Comparison of ENCODE assay signal across 22 cellular contexts in genomic region chr11:45609902-45610301, GRCh38. TPM values are rescaled to one million over a fixed set of nuclear protein-coding genes. Genes with fewer than 3 reads are reported as not detected.
DNase-seq lines count a peak whose midpoint lies in the region; ATAC-seq lines count a peak whose summit lies in the region.
"Had no signal": no experiment of that assay in that cellular context is flagged by ENCODE, and none has a peak within 500 bp of the region (broad histone marks: within the 10 kb centered on the region; RNA-seq: fewer than 3 reads in every experiment).

No MANE protein-coding gene starts in this region.

- no peak overlapping the region for H3K23ac ChIP-seq in neuronal stem cell (ENCODE audit: low read depth, low read length, poor library complexity)

- no peak overlapping the region for H2BK12ac ChIP-seq in neuronal stem cell (ENCODE audit: low read length)

- H2BK15ac ChIP-seq in neuronal stem cell (ENCODE audit: low read length): peak overlapping the region; percentile 72

- H3K9me3 Mint-ChIP-seq in activated CD8-positive, alpha-beta memory T cell treated with anti-CD3 and anti-CD28 coated beads, Interleukin-2, amount 10 ng/mL, durations not matched to agents 7 days and 5 days (ENCODE audit: low read depth): no peaks in the 10 kb centered on the region
- no peaks in the 10 kb centered on the region for H3K9me3 Mint-ChIP-seq in stimulated activated effector memory CD8-positive, alpha-beta T cell treated with anti-CD3 and anti-CD28 coated beads, Interleukin-12 subunit alpha, Interleukin-12 subunit beta, amount 100 ng/mL, for 72 hours
- H3K9me3 Mint-ChIP-seq: CD4-positive, alpha-beta T cell had no signal

- CTCF ChIA-PET in activated CD8-positive, alpha-beta memory T cell treated with anti-CD3 and anti-CD28 coated beads, Interleukin-2, amount 10 ng/mL, durations not matched to agents 7 days and 5 days (lab: Charles Lee): no interaction called here

- no peak overlapping the region for H3K4me3 ChIP-seq in neuronal stem cell (ENCODE audit: low read length in 2 of 2)
- H3K4me3 ChIP-seq: A549; BLaER1 treated with 17β-estradiol and CSF1 and Interleukin-3, amounts not matched to agents 10 nM and 100 nM; GM12878; GM23248 had no signal

- no peak overlapping the region for H2BK120ac ChIP-seq in neuronal stem cell (ENCODE audit: low read depth, low read length)

- H3K27me3 Mint-ChIP-seq in activated CD8-positive, alpha-beta memory T cell treated with anti-CD3 and anti-CD28 coated beads, Interleukin-2, amount 10 ng/mL, durations not matched to agents 7 days and 5 days: peaks cover 21% of the 10 kb centered on the region

- no peak overlapping the region for H2BK5ac ChIP-seq in neuronal stem cell (ENCODE audit: low read length)

- H3K27me3 ChIP-seq in neuronal stem cell (ENCODE audit: control insufficient read depth in 3 of 3, insufficient read depth in 3 of 3, low read depth in 1 of 3, low read length in 3 of 3): peaks cover 0 to 3% (median 0%) of the 10 kb centered on the region in 3 experiments
- H3K27me3 ChIP-seq: BE2C; BLaER1 treated with 17β-estradiol and CSF1 and Interleukin-3, amounts not matched to agents 10 nM and 100 nM had no signal

- no peak overlapping the region for H3K9ac ChIP-seq in neuronal stem cell (ENCODE audit: low read depth, low read length, poor library complexity)
- H3K9ac ChIP-seq: BLaER1 treated with 17β-estradiol and CSF1 and Interleukin-3, amounts not matched to agents 10 nM and 100 nM; GM23248 had no signal

- peak overlapping the region; percentile 35 for H2AK5ac ChIP-seq in neuronal stem cell (ENCODE audit: low read depth, low read length)

- WGBS in neuronal stem cell (ENCODE audit: extremely low coverage in 2 of 2, insufficient read length in 2 of 2, insufficient replicate concordance in 1 of 2), 2 donors: no CpG with 5 or more reads among the region's 2 CpGs

- no peak overlapping the region for H2AFZ ChIP-seq in neuronal stem cell (ENCODE audit: low read length)
- H2AFZ ChIP-seq: GM23248 had no signal

- H3K79me1 ChIP-seq in neuronal stem cell (ENCODE audit: low read depth, low read length): no peaks in the 10 kb centered on the region

- no peak overlapping the region for H3K18ac ChIP-seq in neuronal stem cell (ENCODE audit: low read length)

- DNase-seq in activated CD8-positive, alpha-beta memory T cell treated with anti-CD3 and anti-CD28 coated beads, Interleukin-2, amount 10 ng/mL, durations not matched to agents 7 days and 5 days: peak; percentile 21
- DNase-seq in activated CD8-positive, alpha-beta memory T cell treated with anti-CD3 and anti-CD28 coated beads for 24 hours: no peak
- DNase-seq in neuronal stem cell (ENCODE audit: low spot score): no peak
- no peak for DNase-seq in stimulated activated effector memory CD8-positive, alpha-beta T cell treated with anti-CD3 and anti-CD28 coated beads, Interleukin-12 subunit alpha, Interleukin-12 subunit beta, amount 100 ng/mL, for 72 hours (ENCODE audit: low spot score in 2 of 2)
- DNase-seq in amniotic stem cell (lab: John Stamatoyannopoulos, UW): no peak
- DNase-seq in 8988T: no peak
- DNase-seq in ecto neural progenitor cell (ENCODE audit: low spot score): no peak
- no peak for DNase-seq in HPDE6-E6E7 (ENCODE audit: extremely low spot score)
- DNase-seq: ACHN; BE2C; CD4-positive, alpha-beta T cell; CD8-positive, alpha-beta memory T cell; DMS 273 treated with DMSO at 0.1 percent for 48 hours; EL; GM23248; H7 had no signal

- no peak for ATAC-seq in activated CD8-positive, alpha-beta memory T cell treated with anti-CD3 and anti-CD28 coated beads, Interleukin-2, amount 10 ng/mL, durations not matched to agents 7 days and 5 days
- ATAC-seq in stimulated activated effector memory CD8-positive, alpha-beta T cell treated with anti-CD3 and anti-CD28 coated beads, Interleukin-12 subunit alpha, Interleukin-12 subunit beta, amount 100 ng/mL, for 72 hours: peak; percentile 17
- ATAC-seq: A549, GM12878, HCT116 had no signal

- no peaks in the 10 kb centered on the region for H3K4me1 Mint-ChIP-seq in activated CD8-positive, alpha-beta memory T cell treated with anti-CD3 and anti-CD28 coated beads, Interleukin-2, amount 10 ng/mL, durations not matched to agents 7 days and 5 days
- H3K4me1 Mint-ChIP-seq in stimulated activated effector memory CD8-positive, alpha-beta T cell treated with anti-CD3 and anti-CD28 coated beads, Interleukin-12 subunit alpha, Interleukin-12 subunit beta, amount 100 ng/mL, for 72 hours: no peaks in the 10 kb centered on the region
- H3K4me1 Mint-ChIP-seq: CD8-positive, alpha-beta memory T cell had no signal

- no peaks in the 10 kb centered on the region for H3K36me3 Mint-ChIP-seq in activated CD8-positive, alpha-beta memory T cell treated with anti-CD3 and anti-CD28 coated beads, Interleukin-2, amount 10 ng/mL, durations not matched to agents 7 days and 5 days
- no peaks in the 10 kb centered on the region for H3K36me3 Mint-ChIP-seq in stimulated activated effector memory CD8-positive, alpha-beta T cell treated with anti-CD3 and anti-CD28 coated beads, Interleukin-12 subunit alpha, Interleukin-12 subunit beta, amount 100 ng/mL, for 72 hours
- H3K36me3 Mint-ChIP-seq: CD14-positive monocyte; CD8-positive, alpha-beta memory T cell had no signal

- no peak overlapping the region for H4K91ac ChIP-seq in neuronal stem cell (ENCODE audit: low read depth, low read length, poor library complexity)

- H3K36me3 ChIP-seq in neuronal stem cell (replicated peaks in 1 of 2; ENCODE audit: control insufficient read depth in 2 of 2, insufficient read depth in 2 of 2, low read length in 2 of 2): no peaks in the 10 kb centered on the region
- H3K36me3 ChIP-seq: BE2C; BLaER1 treated with 17β-estradiol and CSF1 and Interleukin-3, amounts not matched to agents 10 nM and 100 nM had no signal

- no peak overlapping the region for H3K14ac ChIP-seq in neuronal stem cell (ENCODE audit: low read length)

- no peak overlapping the region for H3K4ac ChIP-seq in neuronal stem cell (ENCODE audit: low read length)

- H3K4me1 ChIP-seq in neuronal stem cell (ENCODE audit: control insufficient read depth in 2 of 2, insufficient read depth in 1 of 2, low read depth in 1 of 2, low read length in 2 of 2): peaks cover 8% of the 10 kb centered on the region in 2 donors
- H3K4me1 ChIP-seq: A549, BE2C had no signal

- no peak overlapping the region for H3K27ac ChIP-seq in neuronal stem cell (replicated peaks; ENCODE audit: low read length)
- H3K27ac ChIP-seq: 22Rv1; A549; BLaER1 treated with 17β-estradiol and CSF1 and Interleukin-3, amounts not matched to agents 10 nM and 100 nM; GM23248 had no signal

- H3K4me3 Mint-ChIP-seq in activated CD8-positive, alpha-beta memory T cell treated with anti-CD3 and anti-CD28 coated beads, Interleukin-2, amount 10 ng/mL, durations not matched to agents 7 days and 5 days: no peak overlapping the region
- H3K4me3 Mint-ChIP-seq in stimulated activated effector memory CD8-positive, alpha-beta T cell treated with anti-CD3 and anti-CD28 coated beads, Interleukin-12 subunit alpha, Interleukin-12 subunit beta, amount 100 ng/mL, for 72 hours: no peak overlapping the region
- H3K4me3 Mint-ChIP-seq: CD4-positive, alpha-beta T cell; CD8-positive, alpha-beta memory T cell had no signal

- no peaks in the 10 kb centered on the region for H3K9me3 ChIP-seq in neuronal stem cell (replicated peaks in 1 of 2; ENCODE audit: control insufficient read depth in 2 of 2, insufficient read depth in 1 of 2, low read depth in 1 of 2, low read length in 2 of 2)
- H3K9me3 ChIP-seq: A549; BE2C; BLaER1 treated with 17β-estradiol and CSF1 and Interleukin-3, amounts not matched to agents 10 nM and 100 nM had no signal

- H4K8ac ChIP-seq in neuronal stem cell (ENCODE audit: low read depth, low read length): no peak overlapping the region

- H3K27ac Mint-ChIP-seq in activated CD8-positive, alpha-beta memory T cell treated with anti-CD3 and anti-CD28 coated beads, Interleukin-2, amount 10 ng/mL, durations not matched to agents 7 days and 5 days: no peak overlapping the region
- H3K27ac Mint-ChIP-seq in stimulated activated effector memory CD8-positive, alpha-beta T cell treated with anti-CD3 and anti-CD28 coated beads, Interleukin-12 subunit alpha, Interleukin-12 subunit beta, amount 100 ng/mL, for 72 hours: no peak overlapping the region
- H3K27ac Mint-ChIP-seq: CD14-positive monocyte; CD4-positive, alpha-beta T cell; CD8-positive, alpha-beta memory T cell had no signal

- no peak overlapping the region for H3K4me2 ChIP-seq in neuronal stem cell (ENCODE audit: insufficient read depth, low read length, poor library complexity, severe bottlenecking)
- H3K4me2 ChIP-seq: A549 had no signal

RNA-seq across cellular contexts. Expression of gene CHST1, which starts 55.5 kb away (rescaled TPM):
- total RNA-seq in activated CD8-positive, alpha-beta memory T cell treated with anti-CD3 and anti-CD28 coated beads, Interleukin-2, amount 10 ng/mL, durations not matched to agents 7 days and 5 days: under 1 TPM in 1 of 2 experiments, not detected in 1; 0.35 TPM
- 2.3 TPM for polyA plus RNA-seq in neuronal stem cell (2013, experiment 1 of 2)
- polyA plus RNA-seq in neuronal stem cell (2013, experiment 2 of 2): 2.4 TPM
- total RNA-seq: CD4-positive, alpha-beta T cell; GM12878; GM23248 had no signal
- polyA plus RNA-seq: CD14-positive monocyte; CD8-positive, alpha-beta memory T cell; GM12878 had no signal
